ENCODE assay signal across 1 cellular context in the genomic region with DNA sequence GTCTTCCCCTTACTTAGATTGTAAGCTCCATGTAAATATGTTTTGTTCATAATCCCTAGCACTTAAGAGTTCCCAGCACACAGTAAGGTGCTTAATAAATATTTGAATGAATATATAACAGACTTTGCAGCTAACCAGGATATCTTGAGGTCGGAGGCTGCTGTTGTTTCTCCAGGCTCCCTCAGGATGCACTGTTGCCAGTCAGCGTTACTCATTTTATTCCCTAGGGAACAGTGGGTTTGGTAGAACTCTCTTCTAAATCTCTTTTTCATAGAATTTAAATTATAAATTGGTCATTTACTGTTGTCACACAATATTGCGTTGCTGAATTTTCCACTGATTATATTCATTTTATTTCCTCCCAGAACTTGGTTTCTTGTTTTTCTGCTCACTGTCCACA.
TF ChIP-seq lines count a peak whose summit lies in the region.

No MANE protein-coding gene starts in this region.

TF ChIP-seq in WTC11, 78 proteins besides CTCF, POLR2A, EP300 and RAD21 (continued from another document):
- TF ChIP-seq, protein P1, sequence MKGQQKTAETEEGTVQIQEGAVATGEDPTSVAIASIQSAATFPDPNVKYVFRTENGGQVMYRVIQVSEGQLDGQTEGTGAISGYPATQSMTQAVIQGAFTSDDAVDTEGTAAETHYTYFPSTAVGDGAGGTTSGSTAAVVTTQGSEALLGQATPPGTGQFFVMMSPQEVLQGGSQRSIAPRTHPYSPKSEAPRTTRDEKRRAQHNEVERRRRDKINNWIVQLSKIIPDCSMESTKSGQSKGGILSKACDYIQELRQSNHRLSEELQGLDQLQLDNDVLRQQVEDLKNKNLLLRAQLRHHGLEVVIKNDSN (CRISPR knock-in tag; IDR thresholded peaks at IDR 0.05), result no peak
- no peak for TF ChIP-seq ZNF671 (CRISPR knock-in tag; IDR thresholded peaks at IDR 0.05)
- TF ChIP-seq, protein P2, sequence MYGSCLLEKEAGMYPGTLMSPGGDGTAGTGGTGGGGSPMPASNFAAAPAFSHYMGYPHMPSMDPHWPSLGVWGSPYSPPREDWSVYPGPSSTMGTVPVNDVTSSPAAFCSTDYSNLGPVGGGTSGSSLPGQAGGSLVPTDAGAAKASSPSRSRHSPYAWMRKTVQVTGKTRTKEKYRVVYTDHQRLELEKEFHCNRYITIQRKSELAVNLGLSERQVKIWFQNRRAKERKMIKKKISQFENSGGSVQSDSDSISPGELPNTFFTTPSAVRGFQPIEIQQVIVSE (CRISPR knock-in tag; IDR thresholded peaks at IDR 0.05; ENCODE audit: borderline replicate concordance), result no peak
